8 cellular contexts compared by ENCODE assay signal in the genomic region with DNA sequence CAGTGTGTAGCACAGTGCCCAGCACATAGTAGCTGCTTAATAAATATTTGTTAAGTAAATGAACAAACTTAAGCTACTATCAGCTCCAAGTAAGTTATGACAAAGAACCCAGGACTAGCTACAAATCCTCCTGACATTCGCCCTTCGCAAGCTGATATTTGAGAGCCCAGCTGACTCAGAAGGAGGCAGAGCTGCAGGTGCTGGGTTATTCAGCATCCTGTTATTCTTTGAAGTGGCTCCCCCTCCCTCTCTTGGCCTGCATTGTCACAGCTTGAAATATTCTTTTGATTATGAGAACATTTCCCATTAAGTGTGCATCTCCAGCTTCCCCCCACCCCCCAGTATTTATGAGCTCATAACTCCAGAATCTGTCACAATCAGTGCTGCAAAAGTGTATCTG.
DNase-seq lines count a peak whose midpoint lies in the region; ATAC-seq and TF ChIP-seq lines count a peak whose summit lies in the region.

No MANE protein-coding gene starts in this region.

- POLR2A ChIA-PET in OCI-LY7 (lab: Charles Lee): interaction anchor here (0.6 to 2.3 kb wide), 18 partner anchors 10 to 198 kb away, joined by 3 to 12 read pairs (median 4); a partner anchor contains a TSS

- H3K27me3 Mint-ChIP-seq in activated naive CD8-positive, alpha-beta T cell treated with anti-CD3 and anti-CD28 coated beads for 36 hours: peaks cover 6% of the 10 kb centered on the region

- peak; percentile 70 for TF ChIP-seq CTCF in OCI-LY7 (conservative IDR thresholded peaks at IDR 0.05; ENCODE audit: low read length)
- no peak for TF ChIP-seq CTCF in stomach (IDR thresholded peaks at IDR 0.05)

- H3K4me2 ChIP-seq in OCI-LY7 (ENCODE audit: low read length): peak overlapping the region; percentile 53

- peaks cover 14% of the 10 kb centered on the region for H3K4me1 Mint-ChIP-seq in activated naive CD8-positive, alpha-beta T cell treated with anti-CD3 and anti-CD28 coated beads for 36 hours

- H3K27ac Mint-ChIP-seq in activated naive CD8-positive, alpha-beta T cell treated with anti-CD3 and anti-CD28 coated beads for 36 hours: no peak overlapping the region

- TF ChIP-seq POLR2A in stomach (IDR thresholded peaks at IDR 0.05): no peak

- H3K9me3 Mint-ChIP-seq in activated naive CD8-positive, alpha-beta T cell treated with anti-CD3 and anti-CD28 coated beads for 36 hours: no peaks in the 10 kb centered on the region

- WGBS in stomach, 5 donors: 26 to 51% (median 36%) methylated on average over 2 of the region's 2 CpGs

- ATAC-seq in GM18519 (IDR thresholded peaks at IDR 0.05; ENCODE audit: low FRiP score, unreplicated experiment): no peak

- CTCF ChIA-PET in OCI-LY7 (lab: Charles Lee; ENCODE audit: unreplicated experiment): interaction anchor here (0.6 to 2.7 kb wide), 7 partner anchors 18 to 108 kb away, joined by 3 to 30 read pairs (median 5); no protein-coding TSS in a partner anchor

- intact Hi-C loops in OCI-LY7 (cut with micrococcal nuclease; ENCODE audit: unreplicated experiment) (loop anchor here (1.0 to 2.0 kb wide), 3 partner anchors 32 to 52 kb away; no protein-coding TSS in a partner anchor), stomach (cut with DNase I; ENCODE audit: low total_unique reads) (no loop called here)

- no peak overlapping the region for H3K4me3 Mint-ChIP-seq in activated naive CD8-positive, alpha-beta T cell treated with anti-CD3 and anti-CD28 coated beads for 36 hours

- H3K9me2 ChIP-seq in OCI-LY7 (ENCODE audit: insufficient read depth, low read length): no peaks in the 10 kb centered on the region

- DNase-seq in HK-2 (ENCODE audit: unreplicated experiment) (peak; percentile 32), OCI-LY7 (ENCODE audit: low spot score) (peak; percentile 92), AML-193 (lab: John Stamatoyannopoulos, UW) (no peak), NCI-H1694 (lab: John Stamatoyannopoulos, UW) (no peak), stomach (no peak)
- DNase-seq in activated naive CD8-positive, alpha-beta T cell treated with anti-CD3 and anti-CD28 coated beads for 36 hours: peak; percentile 16
- DNase-seq in stimulated activated CD4-positive, alpha-beta T cell treated with anti-CD3 and anti-CD28 coated beads, Interleukin-15, amount 100 ng/mL, for 48 hours (ENCODE audit: low read depth in 2 of 2): peak; percentile 16 to 28

- peaks cover 93% of the 10 kb centered on the region for H3K4me1 ChIP-seq in OCI-LY7 (ENCODE audit: insufficient read depth, low read length, poor library complexity, severe bottlenecking)
- peaks cover 6 to 21% (median 10%) of the 10 kb centered on the region in 4 donors for H3K4me1 ChIP-seq in stomach

- no TSS peak for BruUV-seq in OCI-LY7 (replicated peaks; lab: Mats Ljungman, UMichigan)

- no peaks in the 10 kb centered on the region for H3K36me3 Mint-ChIP-seq in activated naive CD8-positive, alpha-beta T cell treated with anti-CD3 and anti-CD28 coated beads for 36 hours

- peak overlapping the region; percentile 1 for H3K4me3 ChIP-seq in OCI-LY7 (ENCODE audit: low read depth, low read length, poor library complexity, severe bottlenecking)
- H3K4me3 ChIP-seq in stomach: no peak overlapping the region

- H2AFZ ChIP-seq in OCI-LY7 (ENCODE audit: low read length): peak overlapping the region; percentile 31; the same call in 1 of the 2 replicates

- H3K27me3 ChIP-seq in stomach: no peaks in the 10 kb centered on the region

- TF ChIP-seq EP300 in stomach (IDR thresholded peaks at IDR 0.05): no peak

- peak overlapping the region; percentile 74 for H3K27ac ChIP-seq in OCI-LY7 (ENCODE audit: low read depth, low read length, poor library complexity, severe bottlenecking)
- H3K27ac ChIP-seq in stomach: no peak overlapping the region

- no peaks in the 10 kb centered on the region for H4K20me1 ChIP-seq in OCI-LY7 (ENCODE audit: insufficient read depth, low read length)

- H3K79me2 ChIP-seq in OCI-LY7 (ENCODE audit: insufficient read depth, low read depth, low read length): no peaks in the 10 kb centered on the region

- H3K36me3 ChIP-seq in OCI-LY7 (ENCODE audit: insufficient read depth, low read length) (no peaks in the 10 kb centered on the region), stomach (no peaks in the 10 kb centered on the region)

- H3K9me3 ChIP-seq in OCI-LY7 (ENCODE audit: low read length) (no peaks in the 10 kb centered on the region), stomach (no peaks in the 10 kb centered on the region)

Comparison
In these comparisons a context has a peak if more than half of its experiments do, and no peak if none do; other contexts are left out.
1. DNase-seq: peak in HK-2 (single experiment), OCI-LY7 (single experiment), activated naive CD8-positive, alpha-beta T cell treated with anti-CD3 and anti-CD28 coated beads for 36 hours (single experiment) and stimulated activated CD4-positive, alpha-beta T cell treated with anti-CD3 and anti-CD28 coated beads, Interleukin-15, amount 100 ng/mL, for 48 hours (2 of 2); none in AML-193 (0 of 2), NCI-H1694 (single experiment) and stomach (single experiment).